Comparison of ENCODE assay signal across 14 cellular contexts in the genomic region with DNA sequence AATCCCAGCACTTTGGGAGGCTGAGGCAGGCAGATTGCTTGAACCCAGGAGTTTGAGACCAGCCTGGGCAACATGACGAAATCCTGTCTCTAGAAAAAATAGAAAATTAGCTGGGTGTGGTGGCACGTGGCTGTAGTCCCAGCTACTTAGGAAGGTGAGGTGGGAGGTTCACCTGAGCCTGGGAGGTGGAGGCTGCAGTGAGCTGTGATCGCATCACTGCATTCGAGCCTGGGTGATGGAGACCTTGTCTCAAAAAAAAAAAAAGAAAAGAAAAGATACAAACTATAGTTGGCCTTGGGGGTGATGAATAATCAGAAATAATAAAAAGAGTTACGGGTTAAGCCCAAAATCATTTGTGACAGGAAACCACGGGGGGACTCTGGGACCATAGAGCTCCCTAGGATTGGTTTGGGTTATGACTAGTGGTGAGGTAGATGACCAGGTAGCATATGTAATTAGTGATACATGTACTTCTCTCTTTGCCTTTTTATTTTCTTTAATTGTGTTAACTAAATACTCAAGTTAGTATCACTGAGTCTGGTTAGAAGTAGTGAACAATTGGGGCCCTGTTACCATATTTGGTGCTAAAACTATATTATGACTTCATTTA. TPM values are rescaled to one million over a fixed set of nuclear protein-coding genes. Genes with fewer than 3 reads are reported as not detected.
DNase-seq lines count a peak whose midpoint lies in the region; ATAC-seq and TF ChIP-seq lines count a peak whose summit lies in the region.
"Had no signal": no experiment of that assay in that cellular context is flagged by ENCODE, and none has a peak within 500 bp of the region (broad histone marks: within the 10 kb centered on the region; RNA-seq: fewer than 3 reads in every experiment).

No MANE protein-coding gene starts in this region.

- H3K4me1 Mint-ChIP-seq in stimulated activated naive CD8-positive, alpha-beta T cell treated with anti-CD3 and anti-CD28 coated beads, Interleukin-15, Interleukin-2, amounts not matched to agents 100 ng/mL and 50 ng/mL, for 24 hours (ENCODE audit: low read depth) = peaks cover 65% of the 10 kb centered on the region
- H3K4me1 Mint-ChIP-seq in activated T-helper 2 cell treated with anti-CD3 and anti-CD28 coated beads, Interferon-gamma antibody, Interleukin-2, Interleukin-4, amounts not matched to agents 10 μg/mL and 5 μg/mL and 100 μg/mL, durations not matched to agents 14 hours and 24 hours and 36 hours (ENCODE audit: low read depth) = peaks cover 34% of the 10 kb centered on the region
- H3K4me1 Mint-ChIP-seq in natural killer cell = peaks cover 14 to 32% of the 10 kb centered on the region in 2 donors

- intact Hi-C loops in activated T-helper 2 cell treated with anti-CD3 and anti-CD28 coated beads, Interferon-gamma antibody, Interleukin-2, Interleukin-4, amounts not matched to agents 10 μg/mL and 5 μg/mL and 100 μg/mL, durations not matched to agents 14 hours and 24 hours and 36 hours (cut with micrococcal nuclease) = no loop called here
- intact Hi-C loops in natural killer cell (cut with micrococcal nuclease) = no loop called here

- no peak for ATAC-seq in stimulated activated naive CD8-positive, alpha-beta T cell treated with anti-CD3 and anti-CD28 coated beads, Interleukin-15, Interleukin-2, amounts not matched to agents 100 U/mL and 50 U/mL, for 24 hours
- ATAC-seq in natural killer cell = no peak
- ATAC-seq in HG02759 (IDR thresholded peaks at IDR 0.05; ENCODE audit: unreplicated experiment) = no peak
- ATAC-seq: right lobe of liver had no signal

- no peaks in the 10 kb centered on the region for H3K27me3 Mint-ChIP-seq in stimulated activated naive CD8-positive, alpha-beta T cell treated with anti-CD3 and anti-CD28 coated beads, Interleukin-15, Interleukin-2, amounts not matched to agents 100 ng/mL and 50 ng/mL, for 24 hours
- H3K27me3 Mint-ChIP-seq in activated T-helper 2 cell treated with anti-CD3 and anti-CD28 coated beads, Interferon-gamma antibody, Interleukin-2, Interleukin-4, amounts not matched to agents 10 μg/mL and 5 μg/mL and 100 μg/mL, durations not matched to agents 14 hours and 24 hours and 36 hours (ENCODE audit: low read depth) = no peaks in the 10 kb centered on the region
- H3K27me3 Mint-ChIP-seq in natural killer cell (ENCODE audit: low read depth in 2 of 2) = no peaks in the 10 kb centered on the region
- H3K27me3 Mint-ChIP-seq: type B pancreatic cell had no signal

- no peak for TF ChIP-seq CTCF in natural killer cell (IDR thresholded peaks at IDR 0.05)

- peaks cover 44% of the 10 kb centered on the region for H3K36me3 Mint-ChIP-seq in stimulated activated naive CD8-positive, alpha-beta T cell treated with anti-CD3 and anti-CD28 coated beads, Interleukin-15, Interleukin-2, amounts not matched to agents 100 ng/mL and 50 ng/mL, for 24 hours (ENCODE audit: low read depth)
- H3K36me3 Mint-ChIP-seq in activated T-helper 2 cell treated with anti-CD3 and anti-CD28 coated beads, Interferon-gamma antibody, Interleukin-2, Interleukin-4, amounts not matched to agents 10 μg/mL and 5 μg/mL and 100 μg/mL, durations not matched to agents 14 hours and 24 hours and 36 hours (ENCODE audit: low read depth) = peaks cover 47% of the 10 kb centered on the region
- H3K36me3 Mint-ChIP-seq in natural killer cell = peaks cover 14% of the 10 kb centered on the region

- no peaks in the 10 kb centered on the region for H3K9me3 Mint-ChIP-seq in stimulated activated naive CD8-positive, alpha-beta T cell treated with anti-CD3 and anti-CD28 coated beads, Interleukin-15, Interleukin-2, amounts not matched to agents 100 ng/mL and 50 ng/mL, for 24 hours
- no peaks in the 10 kb centered on the region for H3K9me3 Mint-ChIP-seq in activated T-helper 2 cell treated with anti-CD3 and anti-CD28 coated beads, Interferon-gamma antibody, Interleukin-2, Interleukin-4, amounts not matched to agents 10 μg/mL and 5 μg/mL and 100 μg/mL, durations not matched to agents 14 hours and 24 hours and 36 hours
- no peaks in the 10 kb centered on the region for H3K9me3 Mint-ChIP-seq in natural killer cell
- H3K9me3 Mint-ChIP-seq: type B pancreatic cell had no signal

- no peak overlapping the region for H3K4me3 Mint-ChIP-seq in stimulated activated naive CD8-positive, alpha-beta T cell treated with anti-CD3 and anti-CD28 coated beads, Interleukin-15, Interleukin-2, amounts not matched to agents 100 ng/mL and 50 ng/mL, for 24 hours
- H3K4me3 Mint-ChIP-seq in activated T-helper 2 cell treated with anti-CD3 and anti-CD28 coated beads, Interferon-gamma antibody, Interleukin-2, Interleukin-4, amounts not matched to agents 10 μg/mL and 5 μg/mL and 100 μg/mL, durations not matched to agents 14 hours and 24 hours and 36 hours (ENCODE audit: low read depth) = no peak overlapping the region
- H3K4me3 Mint-ChIP-seq in natural killer cell = no peak overlapping the region
- H3K4me3 Mint-ChIP-seq: type B pancreatic cell had no signal

- H3K27ac Mint-ChIP-seq in stimulated activated naive CD8-positive, alpha-beta T cell treated with anti-CD3 and anti-CD28 coated beads, Interleukin-15, Interleukin-2, amounts not matched to agents 100 ng/mL and 50 ng/mL, for 24 hours = peak overlapping the region; percentile 71
- H3K27ac Mint-ChIP-seq in activated T-helper 2 cell treated with anti-CD3 and anti-CD28 coated beads, Interferon-gamma antibody, Interleukin-2, Interleukin-4, amounts not matched to agents 10 μg/mL and 5 μg/mL and 100 μg/mL, durations not matched to agents 14 hours and 24 hours and 36 hours = peak overlapping the region; percentile 60
- H3K27ac Mint-ChIP-seq in natural killer cell = peak overlapping the region; percentile 68 to 71
- H3K27ac Mint-ChIP-seq: type B pancreatic cell had no signal

- DNase-seq in stimulated activated naive CD8-positive, alpha-beta T cell treated with anti-CD3 and anti-CD28 coated beads, Interleukin-15, Interleukin-2, amounts not matched to agents 100 U/mL and 50 U/mL, for 24 hours = no peak
- no peak for DNase-seq in activated T-helper 2 cell treated with anti-CD3 and anti-CD28 coated beads, Interferon-gamma antibody, Interleukin-2, Interleukin-4, amounts not matched to agents 10 μg/mL and 5 μg/mL and 100 μg/mL, durations not matched to agents 14 hours and 24 hours and 36 hours (ENCODE audit: low spot score)
- no peak for DNase-seq in natural killer cell
- no peak for DNase-seq in epidermal melanocyte (ENCODE audit: insufficient read length, low spot score)
- DNase-seq in cerebellar nuclear complex (lab: John Stamatoyannopoulos, UW) = no peak
- DNase-seq: BE2C, mammary epithelial cell, MM.1S, NCI-H187 treated with DMSO at 0.1 percent for 48 hours, NCI-H524 had no signal

RNA-seq across cellular contexts. Expression of a gene that starts 10.4 kb away (rescaled TPM):
- 46.2 and 49.6 TPM in 2 replicates for total RNA-seq in activated T-helper 2 cell treated with anti-CD3 and anti-CD28 coated beads, Interferon-gamma antibody, Interleukin-2, Interleukin-4, amounts not matched to agents 10 μg/mL and 5 μg/mL and 100 μg/mL, durations not matched to agents 14 hours and 24 hours and 36 hours
- 10 to 100 TPM; 26.0 to 35.2 (median 29.3) TPM for total RNA-seq in natural killer cell

RNA-seq across cellular contexts. Expression of a gene that starts 10.7 kb away (rescaled TPM):
- 94.1 and 95.9 TPM in 2 replicates for total RNA-seq in activated T-helper 2 cell treated with anti-CD3 and anti-CD28 coated beads, Interferon-gamma antibody, Interleukin-2, Interleukin-4, amounts not matched to agents 10 μg/mL and 5 μg/mL and 100 μg/mL, durations not matched to agents 14 hours and 24 hours and 36 hours
- total RNA-seq in natural killer cell = 10 to 100 TPM; 70.9 to 77.0 (median 71.0) TPM

RNA-seq across cellular contexts. Expression of a gene that starts 47.2 kb away (rescaled TPM):
- total RNA-seq in activated T-helper 2 cell treated with anti-CD3 and anti-CD28 coated beads, Interferon-gamma antibody, Interleukin-2, Interleukin-4, amounts not matched to agents 10 μg/mL and 5 μg/mL and 100 μg/mL, durations not matched to agents 14 hours and 24 hours and 36 hours = 543 and 569 TPM in 2 replicates
- 100 to 1,000 TPM; 174 to 232 (median 200) TPM for total RNA-seq in natural killer cell
